In genomic region chr10:70190581-70190980, GRCh38 we compare ENCODE assay signal across 18 cellular contexts. TPM values are rescaled to one million over a fixed set of nuclear protein-coding genes. Genes with fewer than 3 reads are reported as not detected.
A peak's percentile ranks its signal among the peaks of the same experiment; 100 is the strongest.
DNase-seq lines count a peak whose midpoint lies in the region; ATAC-seq and TF ChIP-seq lines count a peak whose summit lies in the region.
"Had no signal": no experiment of that assay in that cellular context is flagged by ENCODE, and none has a peak within 500 bp of the region (broad histone marks: within the 10 kb centered on the region; RNA-seq: fewer than 3 reads in every experiment).

No MANE protein-coding gene starts in this region.

- ATAC-seq in GM18520 (IDR thresholded peaks at IDR 0.05; ENCODE audit: unreplicated experiment) = no peak

- POLR2A ChIA-PET in GM10248 (lab: Yijun Ruan, JAX) = no interaction called here

- peak overlapping the region; percentile 98 for H3K27ac ChIP-seq in SK-N-MC
- H3K27ac ChIP-seq in fibroblast of lung (ENCODE audit: insufficient read depth, low read length) = peak overlapping the region; percentile 63
- H3K27ac ChIP-seq in smooth muscle cell (ENCODE audit: low read depth) = peak overlapping the region; percentile 57
- no peak overlapping the region for H3K27ac ChIP-seq in uterus
- H3K27ac ChIP-seq: ascending aorta, BLaER1 had no signal

- no peaks in the 10 kb centered on the region for H4K20me1 ChIP-seq in fibroblast of lung (ENCODE audit: control insufficient read depth, extremely low read depth, insufficient read depth, low read length)
- no peaks in the 10 kb centered on the region for H4K20me1 ChIP-seq in smooth muscle cell (ENCODE audit: low read depth)
- H4K20me1 ChIP-seq: BLaER1 had no signal

- TF ChIP-seq CTCF in fibroblast of lung (conservative IDR thresholded peaks at IDR 0.05 in 1 of 2, IDR thresholded peaks at IDR 0.05 in 1 of 2; ENCODE audit: low read depth in 1 of 2, low read length in 2 of 2) (no peak), smooth muscle cell (IDR thresholded peaks at IDR 0.05; ENCODE audit: borderline replicate concordance, insufficient read depth, poor library complexity, severe bottlenecking) (no peak), GM10248 (IDR thresholded peaks at IDR 0.05; ENCODE audit: control extremely low read depth, extremely low read depth, low read depth, missing control alignments) (no peak), uterus (IDR thresholded peaks at IDR 0.05) (no peak)

- H3K79me2 ChIP-seq in fibroblast of lung (ENCODE audit: control insufficient read depth, insufficient read depth, low read length) (no peaks in the 10 kb centered on the region), smooth muscle cell (ENCODE audit: low read depth) (no peaks in the 10 kb centered on the region)

- DNase-seq in GM03348 (ENCODE audit: low spot score) = peak; percentile 36
- no peak for DNase-seq in SK-N-MC (ENCODE audit: low read depth, low spot score)
- DNase-seq in fibroblast of lung (ENCODE audit: low read depth in 2 of 2) = peak; percentile 8 to 20
- no peak for DNase-seq in smooth muscle cell (lab: John Stamatoyannopoulos, UW; ENCODE audit: unreplicated experiment)
- no peak for DNase-seq in GM10248 (ENCODE audit: extremely low spot score)
- DNase-seq in uterus = no peak
- DNase-seq in HuH-7.5 (ENCODE audit: low spot score) = no peak
- DNase-seq: activated naive CD4-positive, alpha-beta T cell; GDM1; Karpas-422; NCI-H1105; NCI-H2171; occipital lobe; stimulated activated CD4-positive, alpha-beta T cell treated with anti-CD3 and anti-CD28 coated beads, Interleukin-4, amount 100 ng/mL, for 1 hour had no signal

- no peak overlapping the region for H3K9ac ChIP-seq in SK-N-MC (ENCODE audit: insufficient read length)
- no peak overlapping the region for H3K9ac ChIP-seq in fibroblast of lung (ENCODE audit: insufficient read depth, low read length)
- H3K9ac ChIP-seq in smooth muscle cell (ENCODE audit: low read depth) = no peak overlapping the region
- H3K9ac ChIP-seq: BLaER1 had no signal

- peaks cover 13% of the 10 kb centered on the region for H3F3A ChIP-seq in smooth muscle cell (ENCODE audit: low read depth)

- H2AFZ ChIP-seq in fibroblast of lung (ENCODE audit: low read length) (no peak overlapping the region), smooth muscle cell (ENCODE audit: low read depth) (no peak overlapping the region)

- peaks cover 29% of the 10 kb centered on the region for H3K4me1 ChIP-seq in fibroblast of lung (ENCODE audit: control insufficient read depth, extremely low read depth, insufficient read depth, low read length)
- H3K4me1 ChIP-seq in smooth muscle cell (ENCODE audit: low read depth) = peaks cover 5% of the 10 kb centered on the region
- H3K4me1 ChIP-seq in uterus = no peaks in the 10 kb centered on the region
- H3K4me1 ChIP-seq: ascending aorta had no signal

- H3K36me3 ChIP-seq in SK-N-MC (ENCODE audit: insufficient read depth, low read length) (no peaks in the 10 kb centered on the region), fibroblast of lung (ENCODE audit: control insufficient read depth, insufficient read depth, low read length) (no peaks in the 10 kb centered on the region), smooth muscle cell (ENCODE audit: low read depth) (no peaks in the 10 kb centered on the region), uterus (no peaks in the 10 kb centered on the region)
- H3K36me3 ChIP-seq: ascending aorta had no signal

- H3K27me3 ChIP-seq in fibroblast of lung (ENCODE audit: control insufficient read depth, insufficient read depth, low read length) (no peaks in the 10 kb centered on the region), smooth muscle cell (ENCODE audit: low read depth) (no peaks in the 10 kb centered on the region), uterus (no peaks in the 10 kb centered on the region)
- H3K27me3 ChIP-seq: ascending aorta, BLaER1 had no signal

- TF ChIP-seq POLR2A in uterus (IDR thresholded peaks at IDR 0.05) = no peak

- intact Hi-C loops in uterus (cut with DNase I; ENCODE audit: low total_unique reads) = no loop called here

- no peaks in the 10 kb centered on the region for H3K9me3 ChIP-seq in SK-N-MC (ENCODE audit: low read depth, low read length)
- no peaks in the 10 kb centered on the region for H3K9me3 ChIP-seq in fibroblast of lung (ENCODE audit: control insufficient read depth, insufficient read depth, low read depth, low read length)
- no peaks in the 10 kb centered on the region for H3K9me3 ChIP-seq in smooth muscle cell (replicated peaks; ENCODE audit: low read depth)
- H3K9me3 ChIP-seq in uterus = no peaks in the 10 kb centered on the region
- H3K9me3 ChIP-seq: ascending aorta, BLaER1 had no signal

- peak overlapping the region; percentile 29 for H3K4me2 ChIP-seq in fibroblast of lung (ENCODE audit: extremely low read depth, insufficient read depth, low read length)
- peak overlapping the region; percentile 54 for H3K4me2 ChIP-seq in smooth muscle cell
- H3K4me2 ChIP-seq: BLaER1 had no signal

- CTCF ChIA-PET in GM10248 (lab: Yijun Ruan, JAX) = interaction anchor here (0.8 to 1.6 kb wide), 2 partner anchors 10 to 31 kb away, joined by 3 to 5 read pairs; no protein-coding TSS in a partner anchor

- no peak overlapping the region for H3K4me3 ChIP-seq in SK-N-MC
- H3K4me3 ChIP-seq in fibroblast of lung (replicated peaks in 1 of 4; ENCODE audit: control extremely low read depth in 1 of 4, insufficient read depth in 1 of 4, low read depth in 3 of 4, low read length in 4 of 4) = no peak overlapping the region
- no peak overlapping the region for H3K4me3 ChIP-seq in smooth muscle cell
- H3K4me3 ChIP-seq in uterus = no peak overlapping the region
- H3K4me3 ChIP-seq: ascending aorta, BLaER1, coronary artery had no signal

- 54% methylated on average over 5 of the region's 5 CpGs for WGBS in smooth muscle cell (ENCODE audit: low lambda C conversion rate)

RNA-seq across cellular contexts. Expression of gene SAR1A, which starts 20.3 kb away (rescaled TPM):
- total RNA-seq in fibroblast of lung = 235 and 247 TPM in 2 replicates
- polyA plus RNA-seq in fibroblast of lung = 132 and 138 TPM in 2 replicates
- polyA plus RNA-seq in fibroblast of lung (2012) = 113 and 161 TPM in 2 replicates
- polyA minus RNA-seq in fibroblast of lung (ENCODE audit: low replicate concordance) = 104 and 114 TPM in 2 replicates
- total RNA-seq in smooth muscle cell = 178 and 180 TPM in 2 replicates
- 133 and 140 TPM in 2 replicates for polyA plus RNA-seq in smooth muscle cell
- total RNA-seq in uterus = 100 to 1,000 TPM in 2 of 4 donors, 10 to 100 TPM in 2; 38.2 to 232 (median 93.6) TPM

RNA-seq across cellular contexts. Expression of gene PPA1, which starts 42.6 kb away (rescaled TPM):
- 287 and 313 TPM in 2 replicates for total RNA-seq in fibroblast of lung
- polyA plus RNA-seq in fibroblast of lung = 167 and 207 TPM in 2 replicates
- 138 and 180 TPM in 2 replicates for polyA plus RNA-seq in fibroblast of lung (2012)
- polyA minus RNA-seq in fibroblast of lung (ENCODE audit: low replicate concordance) = 6.3 and 6.7 TPM in 2 replicates
- 55.6 and 58.4 TPM in 2 replicates for total RNA-seq in smooth muscle cell
- polyA plus RNA-seq in smooth muscle cell = 38.1 and 46.9 TPM in 2 replicates
- 100 to 1,000 TPM in 1 of 4 donors, 10 to 100 TPM in 3; 48.5 to 107 (median 69.8) TPM for total RNA-seq in uterus

RNA-seq across cellular contexts. Expression of gene TYSND1, which starts 44.1 kb away (rescaled TPM):
- total RNA-seq in fibroblast of lung (12.8 and 15.5 TPM in 2 replicates), smooth muscle cell (2.4 and 4.9 TPM in 2 replicates), uterus (10 to 100 TPM in 3 of 4 donors, 1 to 10 TPM in 1; 5.4 to 15.9 (median 12.7) TPM)
- polyA plus RNA-seq in fibroblast of lung (2.4 and 2.6 TPM in 2 replicates), smooth muscle cell (4.5 and 10.0 TPM in 2 replicates)
- polyA plus RNA-seq in fibroblast of lung (2012) = 3.3 and 3.6 TPM in 2 replicates
- polyA minus RNA-seq in fibroblast of lung (ENCODE audit: low replicate concordance) = 2.9 and 6.2 TPM in 2 replicates

RNA-seq across cellular contexts. Expression of gene AIFM2, which starts 58.0 kb away (rescaled TPM):
- 10.0 and 15.5 TPM in 2 replicates for total RNA-seq in fibroblast of lung
- 11.1 and 15.6 TPM in 2 replicates for polyA plus RNA-seq in fibroblast of lung
- polyA plus RNA-seq in fibroblast of lung (2012) = 12.3 and 21.5 TPM in 2 replicates
- polyA minus RNA-seq in fibroblast of lung (ENCODE audit: low replicate concordance) = 12.1 and 17.0 TPM in 2 replicates
- total RNA-seq in smooth muscle cell = 2.1 and 2.2 TPM in 2 replicates
- 3.6 and 4.4 TPM in 2 replicates for polyA plus RNA-seq in smooth muscle cell
- total RNA-seq in uterus = 10 to 100 TPM in 2 of 4 donors, 1 to 10 TPM in 2; 3.5 to 14.0 (median 8.5) TPM

Comparison
In these comparisons a context has a peak if more than half of its experiments do, and no peak if none do; other contexts are left out.
1. DNase-seq: peak in GM03348 (single experiment) and fibroblast of lung (2 of 2); none in SK-N-MC (single experiment), smooth muscle cell (single experiment), GM10248 (single experiment), uterus (0 of 2) and HuH-7.5 (single experiment).
2. H3K27ac ChIP-seq: peak in SK-N-MC (single experiment), fibroblast of lung (single experiment) and smooth muscle cell (single experiment); none in uterus (0 of 2).